In genomic region chrX:13029831-13030771, GRCh38 we compare ENCODE assay signal across 1 cellular context.
TF ChIP-seq lines count a peak whose summit lies in the region.

No MANE protein-coding gene starts in this region.

TF ChIP-seq in GM23338, 12 proteins besides CTCF, POLR2A, EP300 and RAD21 (continued from another document):
- TF ChIP-seq, protein P1, sequence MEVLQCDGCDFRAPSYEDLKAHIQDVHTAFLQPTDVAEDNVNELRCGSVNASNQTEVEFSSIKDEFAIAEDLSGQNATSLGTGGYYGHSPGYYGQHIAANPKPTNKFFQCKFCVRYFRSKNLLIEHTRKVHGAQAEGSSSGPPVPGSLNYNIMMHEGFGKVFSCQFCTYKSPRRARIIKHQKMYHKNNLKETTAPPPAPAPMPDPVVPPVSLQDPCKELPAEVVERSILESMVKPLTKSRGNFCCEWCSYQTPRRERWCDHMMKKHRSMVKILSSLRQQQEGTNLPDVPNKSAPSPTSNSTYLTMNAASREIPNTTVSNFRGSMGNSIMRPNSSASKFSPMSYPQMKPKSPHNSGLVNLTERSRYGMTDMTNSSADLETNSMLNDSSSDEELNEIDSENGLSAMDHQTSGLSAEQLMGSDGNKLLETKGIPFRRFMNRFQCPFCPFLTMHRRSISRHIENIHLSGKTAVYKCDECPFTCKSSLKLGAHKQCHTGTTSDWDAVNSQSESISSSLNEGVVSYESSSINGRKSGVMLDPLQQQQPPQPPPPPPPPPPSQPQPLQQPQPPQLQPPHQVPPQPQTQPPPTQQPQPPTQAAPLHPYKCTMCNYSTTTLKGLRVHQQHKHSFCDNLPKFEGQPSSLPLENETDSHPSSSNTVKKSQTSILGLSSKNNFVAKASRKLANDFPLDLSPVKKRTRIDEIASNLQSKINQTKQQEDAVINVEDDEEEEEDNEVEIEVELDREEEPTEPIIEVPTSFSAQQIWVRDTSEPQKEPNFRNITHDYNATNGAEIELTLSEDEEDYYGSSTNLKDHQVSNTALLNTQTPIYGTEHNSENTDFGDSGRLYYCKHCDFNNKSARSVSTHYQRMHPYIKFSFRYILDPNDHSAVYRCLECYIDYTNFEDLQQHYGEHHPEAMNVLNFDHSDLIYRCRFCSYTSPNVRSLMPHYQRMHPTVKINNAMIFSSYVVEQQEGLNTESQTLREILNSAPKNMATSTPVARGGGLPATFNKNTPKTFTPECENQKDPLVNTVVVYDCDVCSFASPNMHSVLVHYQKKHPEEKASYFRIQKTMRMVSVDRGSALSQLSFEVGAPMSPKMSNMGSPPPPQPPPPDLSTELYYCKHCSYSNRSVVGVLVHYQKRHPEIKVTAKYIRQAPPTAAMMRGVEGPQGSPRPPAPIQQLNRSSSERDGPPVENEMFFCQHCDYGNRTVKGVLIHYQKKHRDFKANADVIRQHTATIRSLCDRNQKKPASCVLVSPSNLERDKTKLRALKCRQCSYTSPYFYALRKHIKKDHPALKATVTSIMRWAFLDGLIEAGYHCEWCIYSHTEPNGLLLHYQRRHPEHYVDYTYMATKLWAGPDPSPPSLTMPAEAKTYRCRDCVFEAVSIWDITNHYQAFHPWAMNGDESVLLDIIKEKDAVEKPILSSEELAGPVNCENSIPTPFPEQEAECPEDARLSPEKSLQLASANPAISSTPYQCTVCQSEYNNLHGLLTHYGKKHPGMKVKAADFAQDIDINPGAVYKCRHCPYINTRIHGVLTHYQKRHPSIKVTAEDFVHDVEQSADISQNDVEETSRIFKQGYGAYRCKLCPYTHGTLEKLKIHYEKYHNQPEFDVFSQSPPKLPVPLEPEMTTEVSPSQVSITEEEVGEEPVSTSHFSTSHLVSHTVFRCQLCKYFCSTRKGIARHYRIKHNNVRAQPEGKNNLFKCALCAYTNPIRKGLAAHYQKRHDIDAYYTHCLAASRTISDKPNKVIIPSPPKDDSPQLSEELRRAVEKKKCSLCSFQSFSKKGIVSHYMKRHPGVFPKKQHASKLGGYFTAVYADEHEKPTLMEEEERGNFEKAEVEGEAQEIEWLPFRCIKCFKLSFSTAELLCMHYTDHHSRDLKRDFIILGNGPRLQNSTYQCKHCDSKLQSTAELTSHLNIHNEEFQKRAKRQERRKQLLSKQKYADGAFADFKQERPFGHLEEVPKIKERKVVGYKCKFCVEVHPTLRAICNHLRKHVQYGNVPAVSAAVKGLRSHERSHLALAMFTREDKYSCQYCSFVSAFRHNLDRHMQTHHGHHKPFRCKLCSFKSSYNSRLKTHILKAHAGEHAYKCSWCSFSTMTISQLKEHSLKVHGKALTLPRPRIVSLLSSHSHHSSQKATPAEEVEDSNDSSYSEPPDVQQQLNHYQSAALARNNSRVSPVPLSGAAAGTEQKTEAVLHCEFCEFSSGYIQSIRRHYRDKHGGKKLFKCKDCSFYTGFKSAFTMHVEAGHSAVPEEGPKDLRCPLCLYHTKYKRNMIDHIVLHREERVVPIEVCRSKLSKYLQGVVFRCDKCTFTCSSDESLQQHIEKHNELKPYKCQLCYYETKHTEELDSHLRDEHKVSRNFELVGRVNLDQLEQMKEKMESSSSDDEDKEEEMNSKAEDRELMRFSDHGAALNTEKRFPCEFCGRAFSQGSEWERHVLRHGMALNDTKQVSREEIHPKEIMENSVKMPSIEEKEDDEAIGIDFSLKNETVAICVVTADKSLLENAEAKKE (CRISPR knock-in tag; IDR thresholded peaks at IDR 0.05): no peak
- TF ChIP-seq, protein P2, sequence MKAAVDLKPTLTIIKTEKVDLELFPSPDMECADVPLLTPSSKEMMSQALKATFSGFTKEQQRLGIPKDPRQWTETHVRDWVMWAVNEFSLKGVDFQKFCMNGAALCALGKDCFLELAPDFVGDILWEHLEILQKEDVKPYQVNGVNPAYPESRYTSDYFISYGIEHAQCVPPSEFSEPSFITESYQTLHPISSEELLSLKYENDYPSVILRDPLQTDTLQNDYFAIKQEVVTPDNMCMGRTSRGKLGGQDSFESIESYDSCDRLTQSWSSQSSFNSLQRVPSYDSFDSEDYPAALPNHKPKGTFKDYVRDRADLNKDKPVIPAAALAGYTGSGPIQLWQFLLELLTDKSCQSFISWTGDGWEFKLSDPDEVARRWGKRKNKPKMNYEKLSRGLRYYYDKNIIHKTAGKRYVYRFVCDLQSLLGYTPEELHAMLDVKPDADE (IDR thresholded peaks at IDR 0.05): no peak
- TF ChIP-seq STAT1 (IDR thresholded peaks at IDR 0.05; ENCODE audit: unreplicated experiment) (no peak), REST (IDR thresholded peaks at IDR 0.05; ENCODE audit: unreplicated experiment) (no peak), ZNF114 (CRISPR knock-in tag; IDR thresholded peaks at IDR 0.05) (no peak), NANOG (IDR thresholded peaks at IDR 0.05; ENCODE audit: borderline replicate concordance) (no peak)
TF ChIP-seq in GM23338: peak in this region for 0.
